ENCODE assay signal across 1 cellular context in the genomic region with DNA sequence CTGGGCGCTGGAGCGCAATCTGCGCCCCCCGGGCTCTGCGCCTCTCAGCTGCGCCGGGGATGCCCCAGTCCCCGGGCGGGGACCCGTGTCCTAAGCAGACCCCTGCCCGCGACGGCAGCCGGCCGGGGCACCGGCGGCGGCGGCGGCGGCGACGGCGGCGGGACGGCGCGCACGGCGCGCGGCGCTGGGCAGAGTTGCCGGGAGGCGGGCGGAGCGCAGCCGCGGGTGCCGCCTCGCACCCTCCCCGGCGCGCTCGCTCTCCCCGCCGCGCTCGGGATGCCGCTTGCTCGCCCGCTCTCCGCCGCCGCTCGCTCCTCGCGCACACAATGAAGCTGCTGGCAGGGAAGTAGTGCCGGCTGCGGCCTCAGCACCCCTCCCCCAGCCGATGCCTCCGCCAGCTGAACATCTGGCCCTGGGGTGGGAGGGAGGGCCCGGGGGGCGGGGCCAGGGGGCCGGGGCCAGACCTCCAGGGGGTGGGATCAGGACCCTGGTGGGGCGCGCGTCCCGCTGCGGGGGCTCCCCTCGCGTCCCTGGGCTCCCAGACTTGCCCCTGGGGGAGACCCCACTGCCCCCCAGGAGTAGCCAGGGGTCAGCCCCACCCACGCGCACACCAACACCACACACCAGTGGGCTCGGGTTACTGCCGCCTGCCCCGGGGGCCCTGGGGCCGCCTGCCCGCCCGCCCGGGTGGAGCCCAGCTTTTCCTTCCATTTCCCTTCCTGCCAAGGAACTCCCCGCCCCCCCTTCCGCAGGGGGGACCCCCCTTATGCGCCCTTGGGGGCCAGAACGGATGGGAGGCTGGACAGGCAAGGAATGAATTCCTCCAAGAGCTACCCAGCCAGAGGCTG.
TF ChIP-seq lines count a peak whose summit lies in the region.

A gene (minus strand): TSS at position 328 of the 848 bp plus-strand sequence. CDS start 708 bp downstream, outside the sequence.

TF ChIP-seq in IMR-90, 13 proteins besides CTCF, POLR2A, EP300 and RAD21:
- TF ChIP-seq NFE2L2 (IDR thresholded peaks at IDR 0.05; ENCODE audit: low read depth, low read length) (no peak), CEBPB (IDR thresholded peaks at IDR 0.05; ENCODE audit: low read depth, low read length) (no peak), FOS (IDR thresholded peaks at IDR 0.05; ENCODE audit: low read depth, low read length) (no peak), CHD1 (IDR thresholded peaks at IDR 0.05; ENCODE audit: low read depth, low read length) (no peak), RFX5 (IDR thresholded peaks at IDR 0.05; ENCODE audit: low read depth, low read length) (no peak), MAZ (IDR thresholded peaks at IDR 0.05; ENCODE audit: borderline replicate concordance, low read depth, low read length) (no peak; the same call in 1 of the 2 replicates), BHLHE40 (IDR thresholded peaks at IDR 0.05; ENCODE audit: low read depth, low read length) (no peak)
- TF ChIP-seq, protein P1, sequence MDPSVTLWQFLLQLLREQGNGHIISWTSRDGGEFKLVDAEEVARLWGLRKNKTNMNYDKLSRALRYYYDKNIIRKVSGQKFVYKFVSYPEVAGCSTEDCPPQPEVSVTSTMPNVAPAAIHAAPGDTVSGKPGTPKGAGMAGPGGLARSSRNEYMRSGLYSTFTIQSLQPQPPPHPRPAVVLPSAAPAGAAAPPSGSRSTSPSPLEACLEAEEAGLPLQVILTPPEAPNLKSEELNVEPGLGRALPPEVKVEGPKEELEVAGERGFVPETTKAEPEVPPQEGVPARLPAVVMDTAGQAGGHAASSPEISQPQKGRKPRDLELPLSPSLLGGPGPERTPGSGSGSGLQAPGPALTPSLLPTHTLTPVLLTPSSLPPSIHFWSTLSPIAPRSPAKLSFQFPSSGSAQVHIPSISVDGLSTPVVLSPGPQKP (IDR thresholded peaks at IDR 0.05; ENCODE audit: borderline replicate concordance, low read depth, low read length), result no peak
- TF ChIP-seq, protein P2, sequence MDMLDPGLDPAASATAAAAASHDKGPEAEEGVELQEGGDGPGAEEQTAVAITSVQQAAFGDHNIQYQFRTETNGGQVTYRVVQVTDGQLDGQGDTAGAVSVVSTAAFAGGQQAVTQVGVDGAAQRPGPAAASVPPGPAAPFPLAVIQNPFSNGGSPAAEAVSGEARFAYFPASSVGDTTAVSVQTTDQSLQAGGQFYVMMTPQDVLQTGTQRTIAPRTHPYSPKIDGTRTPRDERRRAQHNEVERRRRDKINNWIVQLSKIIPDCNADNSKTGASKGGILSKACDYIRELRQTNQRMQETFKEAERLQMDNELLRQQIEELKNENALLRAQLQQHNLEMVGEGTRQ (IDR thresholded peaks at IDR 0.05; ENCODE audit: low read depth, low read length), result no peak
